In the genomic region with DNA sequence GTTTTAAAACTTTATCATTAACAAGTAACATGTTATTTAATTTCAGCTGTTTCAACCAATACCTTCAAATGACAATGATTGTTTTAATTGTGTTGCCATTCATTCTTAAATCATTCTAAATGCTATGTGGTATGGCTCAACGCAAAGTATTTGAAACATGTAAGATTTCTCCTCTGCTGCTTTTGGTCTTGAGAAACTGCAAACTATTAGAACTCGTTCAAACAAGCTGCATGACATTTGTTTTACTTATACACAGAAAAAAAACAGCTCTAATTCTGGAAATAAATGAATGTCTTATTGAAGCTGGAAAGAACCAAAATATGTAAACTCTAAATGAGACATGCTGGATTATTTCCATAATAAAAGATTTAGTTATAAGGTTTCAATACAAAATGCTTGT, we compare ENCODE assay signal across 22 cellular contexts. TPM values are rescaled to one million over a fixed set of nuclear protein-coding genes. Genes with fewer than 3 reads are reported as not detected.
DNase-seq lines count a peak whose midpoint lies in the region; ATAC-seq and TF ChIP-seq lines count a peak whose summit lies in the region.
"Had no signal": no experiment of that assay in that cellular context is flagged by ENCODE, and none has a peak within 500 bp of the region (broad histone marks: within the 10 kb centered on the region; RNA-seq: fewer than 3 reads in every experiment).

No MANE protein-coding gene starts in this region.

- TF ChIP-seq EP300 in esophagus muscularis mucosa (IDR thresholded peaks at IDR 0.05) = no peak

- no peak for TF ChIP-seq POLR2A in esophagus muscularis mucosa (IDR thresholded peaks at IDR 0.05; ENCODE audit: low read depth)

- no peaks in the 10 kb centered on the region for H3F3A ChIP-seq in neural progenitor cell (ENCODE audit: low read depth)

- TF ChIP-seq CTCF in esophagus muscularis mucosa (IDR thresholded peaks at IDR 0.05) (no peak), neural progenitor cell (IDR thresholded peaks at IDR 0.05) (no peak)

- peak overlapping the region; percentile 66 to 78 (median 74) for H3K27ac ChIP-seq in esophagus muscularis mucosa (replicated peaks in 1 of 4)
- no peak overlapping the region for H3K27ac ChIP-seq in neural progenitor cell
- H3K27ac ChIP-seq: 22Rv1, C4-2B had no signal

- H3K27ac Mint-ChIP-seq in activated naive CD8-positive, alpha-beta T cell = peak overlapping the region; percentile 46
- H3K27ac Mint-ChIP-seq in activated naive CD8-positive, alpha-beta T cell treated with anti-CD3 and anti-CD28 coated beads, Interleukin-2, amount 50 U/mL, for 24 hours = no peak overlapping the region
- H3K27ac Mint-ChIP-seq in neural progenitor cell = no peak overlapping the region
- H3K27ac Mint-ChIP-seq: CD8-positive, alpha-beta memory T cell; GM23338 had no signal

- no peak overlapping the region for H3K4me2 ChIP-seq in neural progenitor cell
- H3K4me2 ChIP-seq: GM23338 had no signal

- 42% methylated on average over 2 of the region's 2 CpGs for WGBS in esophagus muscularis mucosa

- H3K27me3 Mint-ChIP-seq in activated naive CD8-positive, alpha-beta T cell = peaks cover 3% of the 10 kb centered on the region
- no peaks in the 10 kb centered on the region for H3K27me3 Mint-ChIP-seq in activated naive CD8-positive, alpha-beta T cell treated with anti-CD3 and anti-CD28 coated beads, Interleukin-2, amount 50 U/mL, for 24 hours
- H3K27me3 Mint-ChIP-seq in neural progenitor cell (ENCODE audit: insufficient read depth, low read depth) = no peaks in the 10 kb centered on the region

- H3K27me3 ChIP-seq in esophagus muscularis mucosa = no peaks in the 10 kb centered on the region
- no peaks in the 10 kb centered on the region for H3K27me3 ChIP-seq in neural progenitor cell

- no peak overlapping the region for H3K4me3 ChIP-seq in esophagus muscularis mucosa
- no peak overlapping the region for H3K4me3 ChIP-seq in neural progenitor cell
- H3K4me3 ChIP-seq: GM23338, HAP-1 had no signal

- H2AFZ ChIP-seq in neural progenitor cell (replicated peaks) = no peak overlapping the region
- H2AFZ ChIP-seq: GM23338 had no signal

- no peaks in the 10 kb centered on the region for H3K9me3 Mint-ChIP-seq in activated naive CD8-positive, alpha-beta T cell (ENCODE audit: low read depth)
- H3K9me3 Mint-ChIP-seq in activated naive CD8-positive, alpha-beta T cell treated with anti-CD3 and anti-CD28 coated beads, Interleukin-2, amount 50 U/mL, for 24 hours = no peaks in the 10 kb centered on the region
- peaks cover 2% of the 10 kb centered on the region for H3K9me3 Mint-ChIP-seq in neural progenitor cell

- H3K4me3 Mint-ChIP-seq in activated naive CD8-positive, alpha-beta T cell = no peak overlapping the region
- H3K4me3 Mint-ChIP-seq in activated naive CD8-positive, alpha-beta T cell treated with anti-CD3 and anti-CD28 coated beads, Interleukin-2, amount 50 U/mL, for 24 hours = no peak overlapping the region
- no peak overlapping the region for H3K4me3 Mint-ChIP-seq in neural progenitor cell
- H3K4me3 Mint-ChIP-seq: CD8-positive, alpha-beta memory T cell; GM23338 had no signal

- H3K9me3 ChIP-seq in esophagus muscularis mucosa = no peaks in the 10 kb centered on the region
- H3K9me3 ChIP-seq in neural progenitor cell (ENCODE audit: low read depth) = no peaks in the 10 kb centered on the region
- H3K9me3 ChIP-seq: HAP-1 had no signal

- no peak for DNase-seq in activated naive CD8-positive, alpha-beta T cell treated with anti-CD3 and anti-CD28 coated beads, Interleukin-2, amount 50 U/mL, for 24 hours
- no peak for DNase-seq in esophagus muscularis mucosa (ENCODE audit: extremely low spot score)
- DNase-seq in iris pigment epithelial cell (ENCODE audit: low read depth) = peak; percentile 81
- DNase-seq in Right ventricle myocardium superior = no peak
- no peak for DNase-seq in neural progenitor cell (ENCODE audit: low spot score)
- DNase-seq: Calu3; CD8-positive, alpha-beta memory T cell; DMS153; NCI-H1105; NCI-H146; NCI-H2029; NCI-H226; NCI-H510A treated with DMSO at 0.1 percent for 48 hours; NCI-H82; OCI-M1 had no signal

- intact Hi-C loops in esophagus muscularis mucosa (cut with DNase I) (loop anchor here (5.0 kb wide), 1 partner anchor 59 kb away; no protein-coding TSS in a partner anchor), Right ventricle myocardium superior (cut with DNase I) (no loop called here)

- peaks cover 6% of the 10 kb centered on the region for H3K79me2 ChIP-seq in neural progenitor cell (ENCODE audit: low read depth)

- H4K20me1 ChIP-seq in neural progenitor cell (ENCODE audit: low read depth) = no peaks in the 10 kb centered on the region

- H3K4me1 ChIP-seq in esophagus muscularis mucosa (peaks cover 4 to 91% (median 81%) of the 10 kb centered on the region in 4 donors), neural progenitor cell (peaks cover 5% of the 10 kb centered on the region)
- H3K4me1 ChIP-seq: HAP-1 had no signal

- no peaks in the 10 kb centered on the region for H3K4me1 Mint-ChIP-seq in activated naive CD8-positive, alpha-beta T cell (ENCODE audit: low read depth)
- H3K4me1 Mint-ChIP-seq in activated naive CD8-positive, alpha-beta T cell treated with anti-CD3 and anti-CD28 coated beads, Interleukin-2, amount 50 U/mL, for 24 hours = no peaks in the 10 kb centered on the region
- no peaks in the 10 kb centered on the region for H3K4me1 Mint-ChIP-seq in neural progenitor cell
- H3K4me1 Mint-ChIP-seq: CD8-positive, alpha-beta memory T cell had no signal

- no peak overlapping the region for H3K9ac ChIP-seq in neural progenitor cell

- no peaks in the 10 kb centered on the region for H3K36me3 Mint-ChIP-seq in activated naive CD8-positive, alpha-beta T cell
- no peaks in the 10 kb centered on the region for H3K36me3 Mint-ChIP-seq in activated naive CD8-positive, alpha-beta T cell treated with anti-CD3 and anti-CD28 coated beads, Interleukin-2, amount 50 U/mL, for 24 hours (ENCODE audit: low read depth)
- peaks cover 5% of the 10 kb centered on the region for H3K36me3 Mint-ChIP-seq in neural progenitor cell
- H3K36me3 Mint-ChIP-seq: CD8-positive, alpha-beta memory T cell had no signal

- no peak for ATAC-seq in activated naive CD8-positive, alpha-beta T cell treated with anti-CD3 and anti-CD28 coated beads, Interleukin-2, amount 50 U/mL, for 24 hours
- ATAC-seq in HG03469 (IDR thresholded peaks at IDR 0.05; ENCODE audit: unreplicated experiment) (no peak), Right ventricle myocardium superior (ENCODE audit: poor library complexity) (no peak), HG03442 (IDR thresholded peaks at IDR 0.05; ENCODE audit: unreplicated experiment) (no peak)
- ATAC-seq: GM23338 had no signal

- H3K36me3 ChIP-seq in esophagus muscularis mucosa (peaks cover 0 to 5% (median 0%) of the 10 kb centered on the region in 4 donors), neural progenitor cell (no peaks in the 10 kb centered on the region)
- H3K36me3 ChIP-seq: HAP-1 had no signal

RNA-seq across cellular contexts. Expression of a gene that starts 29.3 kb away (rescaled TPM):
- 100 to 1,000 TPM; 159 to 253 (median 226) TPM for total RNA-seq in esophagus muscularis mucosa
- total RNA-seq in Right ventricle myocardium superior = 39.4 TPM
- total RNA-seq in neural progenitor cell (ENCODE audit: low replicate concordance) = 63.1 and 78.8 TPM in 2 replicates
